In genomic region chr14:92599786-92600185, GRCh38 we compare ENCODE assay signal across 23 cellular contexts.
A peak's percentile ranks its signal among the peaks of the same experiment; 100 is the strongest.
DNase-seq lines count a peak whose midpoint lies in the region; ATAC-seq and TF ChIP-seq lines count a peak whose summit lies in the region.
"Had no signal": no experiment of that assay in that cellular context is flagged by ENCODE, and none has a peak within 500 bp of the region (broad histone marks: within the 10 kb centered on the region; RNA-seq: fewer than 3 reads in every experiment).

No MANE protein-coding gene starts in this region.

- no peaks in the 10 kb centered on the region for H3K27me3 ChIP-seq in brain microvascular endothelial cell (replicated peaks)
- H3K27me3 ChIP-seq: body of pancreas had no signal

- in situ Hi-C loops in brain microvascular endothelial cell (cut with HindIII; ENCODE audit: low pct_ligation_motif_present, low sequenced_read_pairs): no loop called here

- H3K36me3 ChIP-seq in brain microvascular endothelial cell (replicated peaks): no peaks in the 10 kb centered on the region
- H3K36me3 ChIP-seq: left ventricle myocardium inferior had no signal

- peak overlapping the region; percentile 21 for H3K27ac ChIP-seq in brain microvascular endothelial cell
- H3K27ac ChIP-seq: body of pancreas, left ventricle myocardium inferior, parathyroid adenoma had no signal

- peaks cover 43% of the 10 kb centered on the region for H3K4me1 Mint-ChIP-seq in activated naive CD4-positive, alpha-beta T cell treated with anti-CD3 and anti-CD28 coated beads, Interleukin-2, amount 50 U/mL, for 24 hours
- H3K4me1 Mint-ChIP-seq in naive thymus-derived CD8-positive, alpha-beta T cell: peaks cover 21 to 62% (median 51%) of the 10 kb centered on the region in 4 donors

- peak overlapping the region; percentile 25 for H3K27ac Mint-ChIP-seq in activated naive CD4-positive, alpha-beta T cell treated with anti-CD3 and anti-CD28 coated beads, Interleukin-2, amount 50 U/mL, for 24 hours
- H3K27ac Mint-ChIP-seq in naive thymus-derived CD8-positive, alpha-beta T cell: peak overlapping the region in 6 of 10 donors; percentile 0 to 61 (median 40)
- H3K27ac Mint-ChIP-seq: activated B cell treated with CpG ODN at 0.5 μM for 24 hours; activated T-cell treated with anti-CD3 and anti-CD28 coated beads, Interleukin-2, amount 50 U/mL, for 24 hours had no signal

- no peaks in the 10 kb centered on the region for H3K9me3 Mint-ChIP-seq in activated naive CD4-positive, alpha-beta T cell treated with anti-CD3 and anti-CD28 coated beads, Interleukin-2, amount 50 U/mL, for 24 hours
- no peaks in the 10 kb centered on the region for H3K9me3 Mint-ChIP-seq in naive thymus-derived CD8-positive, alpha-beta T cell
- H3K9me3 Mint-ChIP-seq: activated B cell treated with CpG ODN at 0.5 μM for 24 hours; activated CD8-positive, alpha-beta T cell treated with anti-CD3 and anti-CD28 coated beads for 36 hours; activated T-cell treated with anti-CD3 and anti-CD28 coated beads, Interleukin-2, amount 50 U/mL, for 24 hours; CD8-positive, alpha-beta memory T cell; IgD-negative memory B cell had no signal

- H3K27me3 Mint-ChIP-seq in activated naive CD4-positive, alpha-beta T cell treated with anti-CD3 and anti-CD28 coated beads, Interleukin-2, amount 50 U/mL, for 24 hours: no peaks in the 10 kb centered on the region
- H3K27me3 Mint-ChIP-seq in naive thymus-derived CD8-positive, alpha-beta T cell: no peaks in the 10 kb centered on the region
- H3K27me3 Mint-ChIP-seq: activated B cell treated with CpG ODN at 0.5 μM for 24 hours; activated CD8-positive, alpha-beta T cell treated with anti-CD3 and anti-CD28 coated beads for 36 hours; activated T-cell treated with anti-CD3 and anti-CD28 coated beads, Interleukin-2, amount 50 U/mL, for 24 hours; CD8-positive, alpha-beta memory T cell; IgD-negative memory B cell had no signal

- no peak for TF ChIP-seq CTCF in brain microvascular endothelial cell (IDR thresholded peaks at IDR 0.05; ENCODE audit: low read depth, low read length, missing control alignments)

- H3K4me3 Mint-ChIP-seq in activated naive CD4-positive, alpha-beta T cell treated with anti-CD3 and anti-CD28 coated beads, Interleukin-2, amount 50 U/mL, for 24 hours: no peak overlapping the region
- H3K4me3 Mint-ChIP-seq in naive thymus-derived CD8-positive, alpha-beta T cell: no peak overlapping the region
- H3K4me3 Mint-ChIP-seq: activated B cell treated with CpG ODN at 0.5 μM for 24 hours; activated CD8-positive, alpha-beta T cell treated with anti-CD3 and anti-CD28 coated beads for 36 hours; activated T-cell treated with anti-CD3 and anti-CD28 coated beads, Interleukin-2, amount 50 U/mL, for 24 hours; IgD-negative memory B cell had no signal

- POLR2A ChIA-PET in naive thymus-derived CD8-positive, alpha-beta T cell (lab: Charles Lee): interaction anchor here (1.3 kb wide), 1 partner anchor 493 kb away, joined by 3 read pairs; the partner anchor contains the start of gene ATXN3

- no peak for DNase-seq in activated naive CD4-positive, alpha-beta T cell (lab: John Stamatoyannopoulos, UW)
- DNase-seq in brain microvascular endothelial cell (no peak), HuH-7 (ENCODE audit: low spot score) (no peak), AG08395 (ENCODE audit: low spot score) (no peak), DMS153 treated with DMSO at 0.1 percent for 48 hours (lab: John Stamatoyannopoulos, UW; ENCODE audit: unreplicated experiment) (no peak), activated gamma-delta T cell treated with Interleukin-2 at 50 U/mL for 16 hours (no peak)
- no peak for DNase-seq in naive thymus-derived CD8-positive, alpha-beta T cell
- DNase-seq: activated B cell treated with CpG ODN at 0.5 μM for 24 hours; activated CD8-positive, alpha-beta T cell treated with anti-CD3 and anti-CD28 coated beads for 36 hours; activated naive CD4-positive, alpha-beta T cell treated with anti-CD3 and anti-CD28 coated beads, Interleukin-2, amount 50 U/mL, for 16 hours; activated T-cell treated with anti-CD3 and anti-CD28 coated beads, Interleukin-2, amount 50 U/mL, for 24 hours; CD8-positive, alpha-beta memory T cell; left ventricle myocardium inferior; NCI-H2081 treated with DMSO at 0.1 percent for 48 hours; NCI-H524; SHP77 treated with DMSO at 0.1 percent for 48 hours; small intestine; stimulated activated CD4-positive, alpha-beta T cell treated with anti-CD3 and anti-CD28 coated beads, Interleukin-4, amount 100 ng/mL, for 1 hour; T-helper 2 cell had no signal

- ATAC-seq in naive thymus-derived CD8-positive, alpha-beta T cell: no peak
- ATAC-seq: body of pancreas had no signal

- no peaks in the 10 kb centered on the region for H3K36me3 Mint-ChIP-seq in activated naive CD4-positive, alpha-beta T cell treated with anti-CD3 and anti-CD28 coated beads, Interleukin-2, amount 50 U/mL, for 24 hours
- H3K36me3 Mint-ChIP-seq in naive thymus-derived CD8-positive, alpha-beta T cell: peaks cover 0 to 7% (median 0%) of the 10 kb centered on the region in 3 donors

- H3K4me3 ChIP-seq in brain microvascular endothelial cell (ENCODE audit: low read depth, low read length): no peak overlapping the region
- H3K4me3 ChIP-seq: body of pancreas, left ventricle myocardium inferior had no signal
